In genomic region chr5:38077652-38078051, GRCh38 we compare ENCODE assay signal across 1 cellular context.
TF ChIP-seq lines count a peak whose summit lies in the region.

No MANE protein-coding gene starts in this region.

TF ChIP-seq in HepG2, 621 proteins besides CTCF, POLR2A, EP300 and RAD21 (continued from another document and continues in another):
- TF ChIP-seq, protein P1, sequence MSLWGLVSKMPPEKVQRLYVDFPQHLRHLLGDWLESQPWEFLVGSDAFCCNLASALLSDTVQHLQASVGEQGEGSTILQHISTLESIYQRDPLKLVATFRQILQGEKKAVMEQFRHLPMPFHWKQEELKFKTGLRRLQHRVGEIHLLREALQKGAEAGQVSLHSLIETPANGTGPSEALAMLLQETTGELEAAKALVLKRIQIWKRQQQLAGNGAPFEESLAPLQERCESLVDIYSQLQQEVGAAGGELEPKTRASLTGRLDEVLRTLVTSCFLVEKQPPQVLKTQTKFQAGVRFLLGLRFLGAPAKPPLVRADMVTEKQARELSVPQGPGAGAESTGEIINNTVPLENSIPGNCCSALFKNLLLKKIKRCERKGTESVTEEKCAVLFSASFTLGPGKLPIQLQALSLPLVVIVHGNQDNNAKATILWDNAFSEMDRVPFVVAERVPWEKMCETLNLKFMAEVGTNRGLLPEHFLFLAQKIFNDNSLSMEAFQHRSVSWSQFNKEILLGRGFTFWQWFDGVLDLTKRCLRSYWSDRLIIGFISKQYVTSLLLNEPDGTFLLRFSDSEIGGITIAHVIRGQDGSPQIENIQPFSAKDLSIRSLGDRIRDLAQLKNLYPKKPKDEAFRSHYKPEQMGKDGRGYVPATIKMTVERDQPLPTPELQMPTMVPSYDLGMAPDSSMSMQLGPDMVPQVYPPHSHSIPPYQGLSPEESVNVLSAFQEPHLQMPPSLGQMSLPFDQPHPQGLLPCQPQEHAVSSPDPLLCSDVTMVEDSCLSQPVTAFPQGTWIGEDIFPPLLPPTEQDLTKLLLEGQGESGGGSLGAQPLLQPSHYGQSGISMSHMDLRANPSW (CRISPR knock-in tag; IDR thresholded peaks at IDR 0.05; ENCODE audit: borderline replicate concordance), result no peak
- TF ChIP-seq TBL1XR1 (IDR thresholded peaks at IDR 0.05; ENCODE audit: borderline replicate concordance, low read length, partially characterized antibody) (no peak), SOX13 (IDR thresholded peaks at IDR 0.05) (no peak), SOX13 (CRISPR knock-in tag; conservative IDR thresholded peaks at IDR 0.05 in 1 of 2, IDR thresholded peaks at IDR 0.05 in 1 of 2) (no peak), SMC3 (IDR thresholded peaks at IDR 0.05; ENCODE audit: low read length) (0 out of 2 replicates have a peak, but pooled peaks have one; percentile 1), KDM1A (CRISPR knock-in tag; IDR thresholded peaks at IDR 0.05) (peak; percentile 55; the same call in 1 of the 2 replicates), ZNF296 (CRISPR knock-in tag; conservative IDR thresholded peaks at IDR 0.05) (no peak), HNRNPUL1 (IDR thresholded peaks at IDR 0.05; ENCODE audit: low read depth, low read length) (no peak), HOMEZ (CRISPR knock-in tag; IDR thresholded peaks at IDR 0.05; ENCODE audit: low read depth) (peak; percentile 84; the same call in 1 of the 2 replicates), ETV6 (CRISPR knock-in tag; conservative IDR thresholded peaks at IDR 0.05) (no peak), KDM5A (IDR thresholded peaks at IDR 0.05; ENCODE audit: borderline replicate concordance, low read length) (no peak), ZMYM4 (CRISPR knock-in tag; IDR thresholded peaks at IDR 0.05) (0 out of 2 replicates have a peak, but pooled peaks have one; percentile 35), NBN (conservative IDR thresholded peaks at IDR 0.05) (no peak), ZNF335 (CRISPR knock-in tag; IDR thresholded peaks at IDR 0.05) (no peak), MATR3 (CRISPR knock-in tag; IDR thresholded peaks at IDR 0.05) (no peak), GATAD2A (CRISPR knock-in tag; IDR thresholded peaks at IDR 0.05) (peak; percentile 54; the same call in 1 of the 2 replicates), ZMYM3 (CRISPR knock-in tag; IDR thresholded peaks at IDR 0.05) (no peak), ASH2L (IDR thresholded peaks at IDR 0.05; ENCODE audit: insufficient read length, low read depth, low read length) (peak; percentile 74), ZFX (CRISPR knock-in tag; IDR thresholded peaks at IDR 0.05; ENCODE audit: low read depth) (0 out of 2 replicates have a peak, but pooled peaks have one; percentile 26), HOXA7 (CRISPR knock-in tag; IDR thresholded peaks at IDR 0.05) (no peak), ARID5B (CRISPR knock-in tag; IDR thresholded peaks at IDR 0.05) (peak; percentile 53; the same call in 1 of the 2 replicates), GFI1 (CRISPR knock-in tag; IDR thresholded peaks at IDR 0.05; ENCODE audit: borderline replicate concordance) (no peak), CEBPZ (IDR thresholded peaks at IDR 0.05; ENCODE audit: low read length) (no peak), ZNF549 (CRISPR knock-in tag; IDR thresholded peaks at IDR 0.05) (0 out of 2 replicates have a peak, but pooled peaks have one; percentile 40), RXRB (CRISPR knock-in tag; IDR thresholded peaks at IDR 0.05; ENCODE audit: borderline replicate concordance) (peak; percentile 40; the same call in 1 of the 2 replicates), ZNF543 (CRISPR knock-in tag; IDR thresholded peaks at IDR 0.05) (peak; percentile 39; the same call in 1 of the 2 replicates), CHCHD3 (CRISPR knock-in tag; IDR thresholded peaks at IDR 0.05) (no peak), CSRNP2 (CRISPR knock-in tag; conservative IDR thresholded peaks at IDR 0.05; ENCODE audit: low read depth) (no peak), ZNF34 (CRISPR knock-in tag; IDR thresholded peaks at IDR 0.05; ENCODE audit: borderline replicate concordance) (no peak), MAFG (CRISPR knock-in tag; IDR thresholded peaks at IDR 0.05) (no peak), YEATS4 (CRISPR knock-in tag; IDR thresholded peaks at IDR 0.05; ENCODE audit: borderline replicate concordance) (0 out of 2 replicates have a peak, but pooled peaks have one; percentile 33), HNF4G (IDR thresholded peaks at IDR 0.05; ENCODE audit: borderline replicate concordance, low read depth, low read length) (peak; percentile 84), HNF4G (CRISPR knock-in tag; IDR thresholded peaks at IDR 0.05; ENCODE audit: borderline replicate concordance, low read depth) (peak; percentile 64; the same call in 1 of the 2 replicates)
- TF ChIP-seq, protein P2, sequence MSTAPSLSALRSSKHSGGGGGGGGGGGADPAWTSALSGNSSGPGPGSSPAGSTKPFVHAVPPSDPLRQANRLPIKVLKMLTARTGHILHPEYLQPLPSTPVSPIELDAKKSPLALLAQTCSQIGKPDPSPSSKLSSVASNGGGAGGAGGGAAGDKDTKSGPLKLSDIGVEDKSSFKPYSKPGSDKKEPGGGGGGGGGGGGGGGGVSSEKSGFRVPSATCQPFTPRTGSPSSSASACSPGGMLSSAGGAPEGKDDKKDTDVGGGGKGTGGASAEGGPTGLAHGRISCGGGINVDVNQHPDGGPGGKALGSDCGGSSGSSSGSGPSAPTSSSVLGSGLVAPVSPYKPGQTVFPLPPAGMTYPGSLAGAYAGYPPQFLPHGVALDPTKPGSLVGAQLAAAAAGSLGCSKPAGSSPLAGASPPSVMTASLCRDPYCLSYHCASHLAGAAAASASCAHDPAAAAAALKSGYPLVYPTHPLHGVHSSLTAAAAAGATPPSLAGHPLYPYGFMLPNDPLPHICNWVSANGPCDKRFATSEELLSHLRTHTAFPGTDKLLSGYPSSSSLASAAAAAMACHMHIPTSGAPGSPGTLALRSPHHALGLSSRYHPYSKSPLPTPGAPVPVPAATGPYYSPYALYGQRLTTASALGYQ (CRISPR knock-in tag; IDR thresholded peaks at IDR 0.05), result no peak
- TF ChIP-seq, protein P3, sequence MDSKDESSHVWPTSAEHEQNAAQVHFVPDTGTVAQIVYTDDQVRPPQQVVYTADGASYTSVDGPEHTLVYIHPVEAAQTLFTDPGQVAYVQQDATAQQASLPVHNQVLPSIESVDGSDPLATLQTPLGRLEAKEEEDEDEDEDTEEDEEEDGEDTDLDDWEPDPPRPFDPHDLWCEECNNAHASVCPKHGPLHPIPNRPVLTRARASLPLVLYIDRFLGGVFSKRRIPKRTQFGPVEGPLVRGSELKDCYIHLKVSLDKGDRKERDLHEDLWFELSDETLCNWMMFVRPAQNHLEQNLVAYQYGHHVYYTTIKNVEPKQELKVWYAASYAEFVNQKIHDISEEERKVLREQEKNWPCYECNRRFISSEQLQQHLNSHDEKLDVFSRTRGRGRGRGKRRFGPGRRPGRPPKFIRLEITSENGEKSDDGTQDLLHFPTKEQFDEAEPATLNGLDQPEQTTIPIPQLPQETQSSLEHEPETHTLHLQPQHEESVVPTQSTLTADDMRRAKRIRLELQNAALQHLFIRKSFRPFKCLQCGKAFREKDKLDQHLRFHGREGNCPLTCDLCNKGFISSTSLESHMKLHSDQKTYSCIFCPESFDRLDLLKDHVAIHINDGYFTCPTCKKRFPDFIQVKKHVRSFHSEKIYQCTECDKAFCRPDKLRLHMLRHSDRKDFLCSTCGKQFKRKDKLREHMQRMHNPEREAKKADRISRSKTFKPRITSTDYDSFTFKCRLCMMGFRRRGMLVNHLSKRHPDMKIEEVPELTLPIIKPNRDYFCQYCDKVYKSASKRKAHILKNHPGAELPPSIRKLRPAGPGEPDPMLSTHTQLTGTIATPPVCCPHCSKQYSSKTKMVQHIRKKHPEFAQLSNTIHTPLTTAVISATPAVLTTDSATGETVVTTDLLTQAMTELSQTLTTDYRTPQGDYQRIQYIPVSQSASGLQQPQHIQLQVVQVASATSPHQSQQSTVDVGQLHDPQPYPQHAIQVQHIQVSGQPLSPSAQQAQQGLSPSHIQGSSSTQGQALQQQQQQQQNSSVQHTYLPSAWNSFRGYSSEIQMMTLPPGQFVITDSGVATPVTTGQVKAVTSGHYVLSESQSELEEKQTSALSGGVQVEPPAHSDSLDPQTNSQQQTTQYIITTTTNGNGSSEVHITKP (CRISPR knock-in tag; IDR thresholded peaks at IDR 0.05; ENCODE audit: low read depth), result peak; percentile 95
